ENCODE assay signal across 1 cellular context in genomic region chr15:67542462-67543347, GRCh38.
TF ChIP-seq lines count a peak whose summit lies in the region.

TSS of gene MAP2K5 (plus strand) at chr15:67542703. CDS start at chr15:67543336, 633 bp downstream.

TF ChIP-seq in HepG2, 621 proteins besides CTCF, POLR2A, EP300 and RAD21 (continued from another document and continues in another):
- no peak for TF ChIP-seq ATF2 (CRISPR knock-in tag; IDR thresholded peaks at IDR 0.05)
- TF ChIP-seq HINFP (CRISPR knock-in tag; IDR thresholded peaks at IDR 0.05; ENCODE audit: low read depth) = no peak
- no peak for TF ChIP-seq ZNF513 (CRISPR knock-in tag; conservative IDR thresholded peaks at IDR 0.05)
- no peak for TF ChIP-seq ZNF484 (CRISPR knock-in tag; IDR thresholded peaks at IDR 0.05; ENCODE audit: borderline replicate concordance, low read depth)
- no peak for TF ChIP-seq TFE3 (CRISPR knock-in tag; IDR thresholded peaks at IDR 0.05)
- 0 out of 2 replicates have a peak, but pooled peaks have one; percentile 22 for TF ChIP-seq ZNF766 (CRISPR knock-in tag; IDR thresholded peaks at IDR 0.05; ENCODE audit: borderline replicate concordance)
- TF ChIP-seq NR3C1 (CRISPR knock-in tag; IDR thresholded peaks at IDR 0.05) = no peak
- no peak for TF ChIP-seq ZNF510 (CRISPR knock-in tag; IDR thresholded peaks at IDR 0.05; ENCODE audit: low read depth)
- 0 out of 2 replicates have a peak, but pooled peaks have one; percentile 25 for TF ChIP-seq CAMTA2 (CRISPR knock-in tag; IDR thresholded peaks at IDR 0.05; ENCODE audit: borderline replicate concordance)
- no peak for TF ChIP-seq ONECUT2 (CRISPR knock-in tag; IDR thresholded peaks at IDR 0.05)
- TF ChIP-seq ZNF251 (CRISPR knock-in tag; IDR thresholded peaks at IDR 0.05) = no peak
- TF ChIP-seq ZNF784 (CRISPR knock-in tag; IDR thresholded peaks at IDR 0.05; ENCODE audit: borderline replicate concordance) = peak; percentile 62; the same call in 1 of the 2 replicates
- no peak for TF ChIP-seq CERS6 (CRISPR knock-in tag; IDR thresholded peaks at IDR 0.05)
- no peak for TF ChIP-seq IKZF1 (IDR thresholded peaks at IDR 0.05)
- no peak for TF ChIP-seq ZBTB21 (CRISPR knock-in tag; IDR thresholded peaks at IDR 0.05)
- TF ChIP-seq THAP8 (CRISPR knock-in tag; IDR thresholded peaks at IDR 0.05; ENCODE audit: borderline replicate concordance) = no peak
- TF ChIP-seq ZNF230 (CRISPR knock-in tag; IDR thresholded peaks at IDR 0.05) = no peak
- TF ChIP-seq IRF9 (CRISPR knock-in tag; IDR thresholded peaks at IDR 0.05; ENCODE audit: borderline replicate concordance) = no peak
- no peak for TF ChIP-seq ZNF335 (CRISPR knock-in tag; IDR thresholded peaks at IDR 0.05)
- no peak for TF ChIP-seq ETS1 (CRISPR knock-in tag; IDR thresholded peaks at IDR 0.05)
- TF ChIP-seq ERF (CRISPR knock-in tag; IDR thresholded peaks at IDR 0.05) = 0 out of 2 replicates have a peak, but pooled peaks have one; percentile 35
- no peak for TF ChIP-seq ZNF276 (CRISPR knock-in tag; IDR thresholded peaks at IDR 0.05; ENCODE audit: low read depth)
- no peak for TF ChIP-seq ZNF292 (CRISPR knock-in tag; IDR thresholded peaks at IDR 0.05; ENCODE audit: borderline replicate concordance, low read depth)
- TF ChIP-seq NFAT5 (CRISPR knock-in tag; IDR thresholded peaks at IDR 0.05) = no peak
- no peak for TF ChIP-seq ZNF101 (CRISPR knock-in tag; IDR thresholded peaks at IDR 0.05; ENCODE audit: borderline replicate concordance, low read depth)
- 0 out of 2 replicates have a peak, but pooled peaks have one; percentile 53 for TF ChIP-seq ZBTB25 (CRISPR knock-in tag; IDR thresholded peaks at IDR 0.05)
- TF ChIP-seq SMARCC2 (IDR thresholded peaks at IDR 0.05) = no peak
- no peak for TF ChIP-seq REPIN1 (CRISPR knock-in tag; IDR thresholded peaks at IDR 0.05; ENCODE audit: borderline replicate concordance, low read depth)
- TF ChIP-seq ZBTB10 (CRISPR knock-in tag; IDR thresholded peaks at IDR 0.05; ENCODE audit: borderline replicate concordance) = no peak
- TF ChIP-seq ZFP62 (CRISPR knock-in tag; IDR thresholded peaks at IDR 0.05) = 0 out of 2 replicates have a peak, but pooled peaks have one; percentile 34
